1 cellular context compared by ENCODE assay signal in the genomic region with DNA sequence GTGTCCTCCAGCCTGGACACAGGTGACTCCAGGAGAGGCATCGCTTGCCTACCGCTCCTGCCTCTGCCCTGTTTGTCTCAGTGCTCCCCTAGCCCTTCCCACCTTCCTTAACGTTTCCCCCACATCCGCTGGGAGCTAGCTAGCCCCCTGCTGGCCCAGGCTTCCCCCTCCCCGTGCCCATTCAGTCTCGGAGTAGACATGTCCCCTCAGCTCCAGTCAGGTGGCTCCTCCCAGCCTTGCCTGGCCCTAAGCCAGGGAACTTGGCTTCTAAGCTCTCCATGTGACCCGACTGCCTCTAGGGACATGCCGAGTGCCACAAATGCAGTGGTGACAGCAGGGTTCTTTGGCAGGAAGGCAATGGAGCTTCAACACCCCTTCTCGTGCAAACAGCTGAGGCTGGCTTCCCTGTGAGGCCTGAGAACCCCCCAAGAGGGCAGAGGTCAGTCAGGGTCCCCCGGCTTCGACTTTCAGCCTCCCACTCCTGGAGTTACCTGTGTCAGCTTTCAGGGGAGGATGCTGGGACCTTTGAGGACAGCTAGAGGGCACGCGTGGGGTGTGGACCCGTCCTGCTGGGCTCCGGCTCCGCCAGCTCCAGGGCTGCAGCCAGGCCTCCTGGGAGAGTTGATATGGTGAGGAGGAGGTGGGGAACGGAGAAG.
TF ChIP-seq lines count a peak whose summit lies in the region.

No MANE protein-coding gene starts in this region.

TF ChIP-seq in K562, 482 proteins besides CTCF, POLR2A, EP300 and RAD21 (continued from another document and continues in another):
- TF ChIP-seq, protein P1, sequence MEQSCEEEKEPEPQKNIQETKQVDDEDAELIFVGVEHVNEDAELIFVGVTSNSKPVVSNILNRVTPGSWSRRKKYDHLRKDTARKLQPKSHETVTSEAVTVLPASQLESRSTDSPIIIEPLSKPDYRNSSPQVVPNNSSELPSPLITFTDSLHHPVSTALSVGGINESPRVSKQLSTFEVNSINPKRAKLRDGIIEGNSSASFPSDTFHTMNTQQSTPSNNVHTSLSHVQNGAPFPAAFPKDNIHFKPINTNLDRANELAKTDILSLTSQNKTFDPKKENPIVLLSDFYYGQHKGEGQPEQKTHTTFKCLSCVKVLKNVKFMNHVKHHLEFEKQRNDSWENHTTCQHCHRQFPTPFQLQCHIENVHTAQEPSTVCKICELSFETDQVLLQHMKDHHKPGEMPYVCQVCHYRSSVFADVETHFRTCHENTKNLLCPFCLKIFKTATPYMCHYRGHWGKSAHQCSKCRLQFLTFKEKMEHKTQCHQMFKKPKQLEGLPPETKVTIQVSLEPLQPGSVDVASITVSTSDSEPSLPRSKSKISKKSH (CRISPR knock-in tag; IDR thresholded peaks at IDR 0.05) = no peak
- TF ChIP-seq SIX5 (IDR thresholded peaks at IDR 0.05; ENCODE audit: borderline replicate concordance in 1 of 2, insufficient read depth in 1 of 2, low read depth in 1 of 2, low read length in 2 of 2) (no peak), TAF15 (IDR thresholded peaks at IDR 0.05; ENCODE audit: low read depth, low read length) (no peak), CBX5 (IDR thresholded peaks at IDR 0.05; ENCODE audit: borderline replicate concordance, low read depth) (no peak), BRD9 (IDR thresholded peaks at IDR 0.05; ENCODE audit: low read depth, partially characterized antibody) (no peak), SP1 (CRISPR knock-in tag; IDR thresholded peaks at IDR 0.05) (no peak), TBP (optimal IDR thresholded peaks at IDR 0.05; ENCODE audit: low read depth, low read length) (peak; percentile 14), CHCHD3 (CRISPR knock-in tag; IDR thresholded peaks at IDR 0.05) (no peak), HCFC1 (IDR thresholded peaks at IDR 0.05; ENCODE audit: low read depth, low read length) (no peak), ETV6 (IDR thresholded peaks at IDR 0.05; ENCODE audit: borderline replicate concordance in 1 of 2, low read depth in 2 of 2, low read length in 1 of 2) (no peak), ETV6 (CRISPR knock-in tag; IDR thresholded peaks at IDR 0.05; ENCODE audit: borderline replicate concordance) (no peak), NFIX (CRISPR knock-in tag; IDR thresholded peaks at IDR 0.05; ENCODE audit: low read depth) (0 out of 2 replicates have a peak, but pooled peaks have one; percentile 19), DNMT1 (IDR thresholded peaks at IDR 0.05) (no peak), HDGF (IDR thresholded peaks at IDR 0.05) (peak; percentile 91; the same call in 1 of the 2 replicates), PCBP2 (IDR thresholded peaks at IDR 0.05; ENCODE audit: low read depth, low read length, poor library complexity, severe bottlenecking) (no peak), ATF7 (IDR thresholded peaks at IDR 0.05) (no peak), RBM15 (IDR thresholded peaks at IDR 0.05; ENCODE audit: insufficient read depth, low read length) (no peak), TAF7 (tag; IDR thresholded peaks at IDR 0.05) (no peak), PTRF (tag; IDR thresholded peaks at IDR 0.05) (no peak), ZKSCAN3 (CRISPR knock-in tag; IDR thresholded peaks at IDR 0.05) (no peak), ZNF12 (CRISPR knock-in tag; IDR thresholded peaks at IDR 0.05) (no peak), TBL1XR1 (IDR thresholded peaks at IDR 0.05; ENCODE audit: low read length in 2 of 2) (no peak), MCM7 (IDR thresholded peaks at IDR 0.05) (no peak), BCOR (IDR thresholded peaks at IDR 0.05) (no peak), ZNF586 (CRISPR knock-in tag; conservative IDR thresholded peaks at IDR 0.05) (no peak), SMAD4 (CRISPR knock-in tag; conservative IDR thresholded peaks at IDR 0.05) (no peak), ZNF696 (CRISPR knock-in tag; conservative IDR thresholded peaks at IDR 0.05) (no peak), MECOM (CRISPR knock-in tag; IDR thresholded peaks at IDR 0.05) (no peak), MAFF (IDR thresholded peaks at IDR 0.05; ENCODE audit: low read length) (no peak), CAMTA2 (CRISPR knock-in tag; conservative IDR thresholded peaks at IDR 0.05) (no peak), NFIC (IDR thresholded peaks at IDR 0.05) (peak; percentile 97), ELF2 (CRISPR knock-in tag; IDR thresholded peaks at IDR 0.05) (no peak), BRD4 (IDR thresholded peaks at IDR 0.05) (no peak), TEAD4 (IDR thresholded peaks at IDR 0.05; ENCODE audit: low read length) (no peak), TEAD4 (CRISPR knock-in tag; IDR thresholded peaks at IDR 0.05; ENCODE audit: borderline replicate concordance) (no peak), SRSF9 (IDR thresholded peaks at IDR 0.05; ENCODE audit: borderline replicate concordance, low read depth, low read length) (no peak), ZNF785 (CRISPR knock-in tag; IDR thresholded peaks at IDR 0.05) (no peak), ZNF217 (CRISPR knock-in tag; IDR thresholded peaks at IDR 0.05) (no peak), RNF2 (IDR thresholded peaks at IDR 0.05) (no peak), ZNF282 (CRISPR knock-in tag; IDR thresholded peaks at IDR 0.05) (no peak), ZNF146 (CRISPR knock-in tag; IDR thresholded peaks at IDR 0.05; ENCODE audit: unreplicated experiment) (no peak), ESRRA (IDR thresholded peaks at IDR 0.05; ENCODE audit: borderline replicate concordance, low read depth) (0 out of 2 replicates have a peak, but pooled peaks have one; percentile 58)
- TF ChIP-seq, protein P2, sequence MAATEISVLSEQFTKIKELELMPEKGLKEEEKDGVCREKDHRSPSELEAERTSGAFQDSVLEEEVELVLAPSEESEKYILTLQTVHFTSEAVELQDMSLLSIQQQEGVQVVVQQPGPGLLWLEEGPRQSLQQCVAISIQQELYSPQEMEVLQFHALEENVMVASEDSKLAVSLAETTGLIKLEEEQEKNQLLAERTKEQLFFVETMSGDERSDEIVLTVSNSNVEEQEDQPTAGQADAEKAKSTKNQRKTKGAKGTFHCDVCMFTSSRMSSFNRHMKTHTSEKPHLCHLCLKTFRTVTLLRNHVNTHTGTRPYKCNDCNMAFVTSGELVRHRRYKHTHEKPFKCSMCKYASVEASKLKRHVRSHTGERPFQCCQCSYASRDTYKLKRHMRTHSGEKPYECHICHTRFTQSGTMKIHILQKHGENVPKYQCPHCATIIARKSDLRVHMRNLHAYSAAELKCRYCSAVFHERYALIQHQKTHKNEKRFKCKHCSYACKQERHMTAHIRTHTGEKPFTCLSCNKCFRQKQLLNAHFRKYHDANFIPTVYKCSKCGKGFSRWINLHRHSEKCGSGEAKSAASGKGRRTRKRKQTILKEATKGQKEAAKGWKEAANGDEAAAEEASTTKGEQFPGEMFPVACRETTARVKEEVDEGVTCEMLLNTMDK (IDR thresholded peaks at IDR 0.05; ENCODE audit: borderline replicate concordance, insufficient read depth, low read depth, low read length, poor library complexity, severe bottlenecking) = no peak
- TF ChIP-seq, protein P3, sequence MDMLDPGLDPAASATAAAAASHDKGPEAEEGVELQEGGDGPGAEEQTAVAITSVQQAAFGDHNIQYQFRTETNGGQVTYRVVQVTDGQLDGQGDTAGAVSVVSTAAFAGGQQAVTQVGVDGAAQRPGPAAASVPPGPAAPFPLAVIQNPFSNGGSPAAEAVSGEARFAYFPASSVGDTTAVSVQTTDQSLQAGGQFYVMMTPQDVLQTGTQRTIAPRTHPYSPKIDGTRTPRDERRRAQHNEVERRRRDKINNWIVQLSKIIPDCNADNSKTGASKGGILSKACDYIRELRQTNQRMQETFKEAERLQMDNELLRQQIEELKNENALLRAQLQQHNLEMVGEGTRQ (CRISPR knock-in tag; IDR thresholded peaks at IDR 0.05) = peak; percentile 77
- TF ChIP-seq, protein P4, sequence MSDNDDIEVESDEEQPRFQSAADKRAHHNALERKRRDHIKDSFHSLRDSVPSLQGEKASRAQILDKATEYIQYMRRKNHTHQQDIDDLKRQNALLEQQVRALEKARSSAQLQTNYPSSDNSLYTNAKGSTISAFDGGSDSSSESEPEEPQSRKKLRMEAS (CRISPR knock-in tag; IDR thresholded peaks at IDR 0.05) = peak; percentile 58; the same call in 1 of the 2 replicates
- TF ChIP-seq, protein P5, sequence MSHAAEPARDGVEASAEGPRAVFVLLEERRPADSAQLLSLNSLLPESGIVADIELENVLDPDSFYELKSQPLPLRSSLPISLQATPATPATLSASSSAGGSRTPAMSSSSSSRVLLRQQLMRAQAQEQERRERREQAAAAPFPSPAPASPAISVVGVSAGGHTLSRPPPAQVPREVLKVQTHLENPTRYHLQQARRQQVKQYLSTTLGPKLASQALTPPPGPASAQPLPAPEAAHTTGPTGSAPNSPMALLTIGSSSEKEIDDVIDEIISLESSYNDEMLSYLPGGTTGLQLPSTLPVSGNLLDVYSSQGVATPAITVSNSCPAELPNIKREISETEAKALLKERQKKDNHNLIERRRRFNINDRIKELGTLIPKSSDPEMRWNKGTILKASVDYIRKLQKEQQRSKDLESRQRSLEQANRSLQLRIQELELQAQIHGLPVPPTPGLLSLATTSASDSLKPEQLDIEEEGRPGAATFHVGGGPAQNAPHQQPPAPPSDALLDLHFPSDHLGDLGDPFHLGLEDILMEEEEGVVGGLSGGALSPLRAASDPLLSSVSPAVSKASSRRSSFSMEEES (CRISPR knock-in tag; IDR thresholded peaks at IDR 0.05) = no peak
- TF ChIP-seq, protein P6, sequence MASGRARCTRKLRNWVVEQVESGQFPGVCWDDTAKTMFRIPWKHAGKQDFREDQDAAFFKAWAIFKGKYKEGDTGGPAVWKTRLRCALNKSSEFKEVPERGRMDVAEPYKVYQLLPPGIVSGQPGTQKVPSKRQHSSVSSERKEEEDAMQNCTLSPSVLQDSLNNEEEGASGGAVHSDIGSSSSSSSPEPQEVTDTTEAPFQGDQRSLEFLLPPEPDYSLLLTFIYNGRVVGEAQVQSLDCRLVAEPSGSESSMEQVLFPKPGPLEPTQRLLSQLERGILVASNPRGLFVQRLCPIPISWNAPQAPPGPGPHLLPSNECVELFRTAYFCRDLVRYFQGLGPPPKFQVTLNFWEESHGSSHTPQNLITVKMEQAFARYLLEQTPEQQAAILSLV (tag; IDR thresholded peaks at IDR 0.05) = no peak
- TF ChIP-seq, protein P7, sequence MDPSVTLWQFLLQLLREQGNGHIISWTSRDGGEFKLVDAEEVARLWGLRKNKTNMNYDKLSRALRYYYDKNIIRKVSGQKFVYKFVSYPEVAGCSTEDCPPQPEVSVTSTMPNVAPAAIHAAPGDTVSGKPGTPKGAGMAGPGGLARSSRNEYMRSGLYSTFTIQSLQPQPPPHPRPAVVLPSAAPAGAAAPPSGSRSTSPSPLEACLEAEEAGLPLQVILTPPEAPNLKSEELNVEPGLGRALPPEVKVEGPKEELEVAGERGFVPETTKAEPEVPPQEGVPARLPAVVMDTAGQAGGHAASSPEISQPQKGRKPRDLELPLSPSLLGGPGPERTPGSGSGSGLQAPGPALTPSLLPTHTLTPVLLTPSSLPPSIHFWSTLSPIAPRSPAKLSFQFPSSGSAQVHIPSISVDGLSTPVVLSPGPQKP (CRISPR knock-in tag; IDR thresholded peaks at IDR 0.05) = no peak
- TF ChIP-seq, protein P8, sequence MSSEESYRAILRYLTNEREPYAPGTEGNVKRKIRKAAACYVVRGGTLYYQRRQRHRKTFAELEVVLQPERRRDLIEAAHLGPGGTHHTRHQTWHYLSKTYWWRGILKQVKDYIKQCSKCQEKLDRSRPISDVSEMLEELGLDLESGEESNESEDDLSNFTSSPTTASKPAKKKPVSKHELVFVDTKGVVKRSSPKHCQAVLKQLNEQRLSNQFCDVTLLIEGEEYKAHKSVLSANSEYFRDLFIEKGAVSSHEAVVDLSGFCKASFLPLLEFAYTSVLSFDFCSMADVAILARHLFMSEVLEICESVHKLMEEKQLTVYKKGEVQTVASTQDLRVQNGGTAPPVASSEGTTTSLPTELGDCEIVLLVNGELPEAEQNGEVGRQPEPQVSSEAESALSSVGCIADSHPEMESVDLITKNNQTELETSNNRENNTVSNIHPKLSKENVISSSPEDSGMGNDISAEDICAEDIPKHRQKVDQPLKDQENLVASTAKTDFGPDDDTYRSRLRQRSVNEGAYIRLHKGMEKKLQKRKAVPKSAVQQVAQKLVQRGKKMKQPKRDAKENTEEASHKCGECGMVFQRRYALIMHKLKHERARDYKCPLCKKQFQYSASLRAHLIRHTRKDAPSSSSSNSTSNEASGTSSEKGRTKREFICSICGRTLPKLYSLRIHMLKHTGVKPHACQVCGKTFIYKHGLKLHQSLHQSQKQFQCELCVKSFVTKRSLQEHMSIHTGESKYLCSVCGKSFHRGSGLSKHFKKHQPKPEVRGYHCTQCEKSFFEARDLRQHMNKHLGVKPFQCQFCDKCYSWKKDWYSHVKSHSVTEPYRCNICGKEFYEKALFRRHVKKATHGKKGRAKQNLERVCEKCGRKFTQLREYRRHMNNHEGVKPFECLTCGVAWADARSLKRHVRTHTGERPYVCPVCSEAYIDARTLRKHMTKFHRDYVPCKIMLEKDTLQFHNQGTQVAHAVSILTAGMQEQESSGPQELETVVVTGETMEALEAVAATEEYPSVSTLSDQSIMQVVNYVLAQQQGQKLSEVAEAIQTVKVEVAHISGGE (CRISPR knock-in tag; IDR thresholded peaks at IDR 0.05) = no peak
- TF ChIP-seq, protein P9, sequence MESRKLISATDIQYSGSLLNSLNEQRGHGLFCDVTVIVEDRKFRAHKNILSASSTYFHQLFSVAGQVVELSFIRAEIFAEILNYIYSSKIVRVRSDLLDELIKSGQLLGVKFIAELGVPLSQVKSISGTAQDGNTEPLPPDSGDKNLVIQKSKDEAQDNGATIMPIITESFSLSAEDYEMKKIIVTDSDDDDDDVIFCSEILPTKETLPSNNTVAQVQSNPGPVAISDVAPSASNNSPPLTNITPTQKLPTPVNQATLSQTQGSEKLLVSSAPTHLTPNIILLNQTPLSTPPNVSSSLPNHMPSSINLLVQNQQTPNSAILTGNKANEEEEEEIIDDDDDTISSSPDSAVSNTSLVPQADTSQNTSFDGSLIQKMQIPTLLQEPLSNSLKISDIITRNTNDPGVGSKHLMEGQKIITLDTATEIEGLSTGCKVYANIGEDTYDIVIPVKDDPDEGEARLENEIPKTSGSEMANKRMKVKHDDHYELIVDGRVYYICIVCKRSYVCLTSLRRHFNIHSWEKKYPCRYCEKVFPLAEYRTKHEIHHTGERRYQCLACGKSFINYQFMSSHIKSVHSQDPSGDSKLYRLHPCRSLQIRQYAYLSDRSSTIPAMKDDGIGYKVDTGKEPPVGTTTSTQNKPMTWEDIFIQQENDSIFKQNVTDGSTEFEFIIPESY (CRISPR knock-in tag; IDR thresholded peaks at IDR 0.05) = no peak
- TF ChIP-seq, protein P10, sequence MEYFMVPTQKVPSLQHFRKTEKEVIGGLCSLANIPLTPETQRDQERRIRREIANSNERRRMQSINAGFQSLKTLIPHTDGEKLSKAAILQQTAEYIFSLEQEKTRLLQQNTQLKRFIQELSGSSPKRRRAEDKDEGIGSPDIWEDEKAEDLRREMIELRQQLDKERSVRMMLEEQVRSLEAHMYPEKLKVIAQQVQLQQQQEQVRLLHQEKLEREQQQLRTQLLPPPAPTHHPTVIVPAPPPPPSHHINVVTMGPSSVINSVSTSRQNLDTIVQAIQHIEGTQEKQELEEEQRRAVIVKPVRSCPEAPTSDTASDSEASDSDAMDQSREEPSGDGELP (CRISPR knock-in tag; IDR thresholded peaks at IDR 0.05; ENCODE audit: borderline replicate concordance) = peak; percentile 69; the same call in 1 of the 2 replicates
- TF ChIP-seq, protein P11, sequence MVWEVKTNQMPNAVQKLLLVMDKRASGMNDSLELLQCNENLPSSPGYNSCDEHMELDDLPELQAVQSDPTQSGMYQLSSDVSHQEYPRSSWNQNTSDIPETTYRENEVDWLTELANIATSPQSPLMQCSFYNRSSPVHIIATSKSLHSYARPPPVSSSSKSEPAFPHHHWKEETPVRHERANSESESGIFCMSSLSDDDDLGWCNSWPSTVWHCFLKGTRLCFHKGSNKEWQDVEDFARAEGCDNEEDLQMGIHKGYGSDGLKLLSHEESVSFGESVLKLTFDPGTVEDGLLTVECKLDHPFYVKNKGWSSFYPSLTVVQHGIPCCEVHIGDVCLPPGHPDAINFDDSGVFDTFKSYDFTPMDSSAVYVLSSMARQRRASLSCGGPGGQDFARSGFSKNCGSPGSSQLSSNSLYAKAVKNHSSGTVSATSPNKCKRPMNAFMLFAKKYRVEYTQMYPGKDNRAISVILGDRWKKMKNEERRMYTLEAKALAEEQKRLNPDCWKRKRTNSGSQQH (CRISPR knock-in tag; IDR thresholded peaks at IDR 0.05) = no peak
